16 cellular contexts compared by ENCODE assay signal in genomic region chr9:134466869-134467616, GRCh38.
"Had no signal": no experiment of that assay in that cellular context is flagged by ENCODE, and none has a peak within 500 bp of the region (broad histone marks: within the 10 kb centered on the region; RNA-seq: fewer than 3 reads in every experiment).

No MANE protein-coding gene starts in this region.

- H3K4me3 ChIP-seq: ascending aorta, gastrocnemius medialis, right atrium auricular region, tibial artery had no signal

- ATAC-seq: activated CD4-positive, CD25-positive, alpha-beta regulatory T cell treated with anti-CD3 and anti-CD28 coated beads, Interleukin-2, amount 50 U/mL, for 24 hours; activated naive CD8-positive, alpha-beta T cell treated with anti-CD3 and anti-CD28 coated beads, Interleukin-2, amount 50 U/mL, for 24 hours; effector memory CD8-positive, alpha-beta T cell; gastrocnemius medialis; natural killer cell had no signal

- FAIRE-seq: bronchial epithelial cell, small intestine, urothelium cell line had no signal

- H3K27ac ChIP-seq: ascending aorta, gastrocnemius medialis, right atrium auricular region, tibial artery had no signal

- H3K9me3 ChIP-seq: ascending aorta, gastrocnemius medialis, right atrium auricular region, tibial artery had no signal

- H3K4me1 ChIP-seq: gastrocnemius medialis had no signal

- DNase-seq: activated CD4-positive, alpha-beta T cell treated with anti-CD3 and anti-CD28 coated beads, Interleukin-2, amount 50 U/mL, for 1 hour; activated naive CD4-positive, alpha-beta T cell treated with anti-CD3 and anti-CD28 coated beads for 36 hours; activated naive CD8-positive, alpha-beta T cell treated with anti-CD3 and anti-CD28 coated beads, Interleukin-2, amount 50 U/mL, for 24 hours; effector memory CD8-positive, alpha-beta T cell; gastrocnemius medialis; mesendoderm; natural killer cell; small intestine; stimulated activated CD4-positive, alpha-beta T cell treated with anti-CD3 and anti-CD28 coated beads, Interleukin-4, amount 100 ng/mL, for 24 hours; stimulated activated naive CD4-positive, alpha-beta T cell; tibial artery had no signal
